In genomic region chr14:103104654-103105511, GRCh38 we compare ENCODE assay signal across 1 cellular context.
TF ChIP-seq lines count a peak whose summit lies in the region.

No MANE protein-coding gene starts in this region.

TF ChIP-seq in H1, 55 proteins besides CTCF, POLR2A, EP300 and RAD21:
- no peak for TF ChIP-seq HDAC6 (IDR thresholded peaks at IDR 0.05; ENCODE audit: low read depth, low read length)
- no peak for TF ChIP-seq JUN (IDR thresholded peaks at IDR 0.05; ENCODE audit: low read depth, low read length)
- TF ChIP-seq CBX8 (IDR thresholded peaks at IDR 0.05; ENCODE audit: borderline replicate concordance, low read depth, low read length) = no peak
- TF ChIP-seq ZNF274 (IDR thresholded peaks at IDR 0.05; ENCODE audit: borderline replicate concordance, extremely low read depth, low read length) = no peak
- TF ChIP-seq POLR2AphosphoS5 (IDR thresholded peaks at IDR 0.05; ENCODE audit: low read depth, low read length) = no peak
- TF ChIP-seq RXRA (IDR thresholded peaks at IDR 0.05; ENCODE audit: insufficient read depth, low read depth, low read length) = no peak
- no peak for TF ChIP-seq MAFK (IDR thresholded peaks at IDR 0.05; ENCODE audit: low read depth, low read length)
- TF ChIP-seq NRF1 (IDR thresholded peaks at IDR 0.05; ENCODE audit: low read depth, low read length) = no peak
- no peak for TF ChIP-seq EGR1 (IDR thresholded peaks at IDR 0.05; ENCODE audit: borderline replicate concordance, low read depth, low read length)
- no peak for TF ChIP-seq FOSL1 (IDR thresholded peaks at IDR 0.05; ENCODE audit: insufficient read depth, low read depth, low read length)
- TF ChIP-seq ATF3 (IDR thresholded peaks at IDR 0.05; ENCODE audit: insufficient read depth, low read depth, low read length) = no peak
- no peak for TF ChIP-seq RFX5 (IDR thresholded peaks at IDR 0.05; ENCODE audit: borderline replicate concordance, low read depth, low read length)
- peak; percentile 86 for TF ChIP-seq KDM4A (IDR thresholded peaks at IDR 0.05; ENCODE audit: low read depth, low read length, severe bottlenecking)
- TF ChIP-seq POU5F1 (IDR thresholded peaks at IDR 0.05; ENCODE audit: low read depth, low read length) = no peak
- no peak for TF ChIP-seq PHF8 (conservative IDR thresholded peaks at IDR 0.05; ENCODE audit: low read depth, low read length)
- no peak for TF ChIP-seq TAF1 (IDR thresholded peaks at IDR 0.05; ENCODE audit: low read depth, low read length)
- TF ChIP-seq GTF2F1 (IDR thresholded peaks at IDR 0.05; ENCODE audit: borderline replicate concordance, low read depth, low read length) = no peak
- TF ChIP-seq SRF (IDR thresholded peaks at IDR 0.05; ENCODE audit: low read depth, low read length) = no peak
- TF ChIP-seq TEAD4 (IDR thresholded peaks at IDR 0.05; ENCODE audit: low read depth, low read length) = 0 out of 2 replicates have a peak, but pooled peaks have one; percentile 2
- peak; percentile 74 for TF ChIP-seq BACH1 (IDR thresholded peaks at IDR 0.05; ENCODE audit: low read length)
- TF ChIP-seq SP2 (IDR thresholded peaks at IDR 0.05; ENCODE audit: low read length) = no peak
- peak in 1 of 2 experiments; percentile 36; a peak in 1 of 4 replicates for TF ChIP-seq HDAC2 (IDR thresholded peaks at IDR 0.05; ENCODE audit: borderline replicate concordance in 1 of 2, low read depth in 2 of 2, low read length in 2 of 2)
- no peak for TF ChIP-seq NANOG (IDR thresholded peaks at IDR 0.05; ENCODE audit: insufficient read depth, low read depth, low read length, poor library complexity, severe bottlenecking)
- no peak for TF ChIP-seq CBX5 (IDR thresholded peaks at IDR 0.05; ENCODE audit: low read depth, low read length)
- peak; percentile 50 for TF ChIP-seq RNF2 (IDR thresholded peaks at IDR 0.05; ENCODE audit: borderline replicate concordance, low read depth, low read length, missing control alignments, poor library complexity, severe bottlenecking)
- TF ChIP-seq SIRT6 (IDR thresholded peaks at IDR 0.05; ENCODE audit: low read length) = no peak
- no peak for TF ChIP-seq TBP (IDR thresholded peaks at IDR 0.05; ENCODE audit: low read depth, low read length)
- no peak for TF ChIP-seq BRCA1 (IDR thresholded peaks at IDR 0.05; ENCODE audit: low read depth, low read length)
- TF ChIP-seq JUND (IDR thresholded peaks at IDR 0.05; ENCODE audit: low read length) = no peak
- TF ChIP-seq CHD1 (IDR thresholded peaks at IDR 0.05; ENCODE audit: low read depth, low read length) = no peak
- no peak for TF ChIP-seq CTBP2 (IDR thresholded peaks at IDR 0.05; ENCODE audit: borderline replicate concordance, insufficient read depth, insufficient read length, low read length)
- TF ChIP-seq KDM1A (IDR thresholded peaks at IDR 0.05; ENCODE audit: borderline replicate concordance, low read length) = 0 out of 2 replicates have a peak, but pooled peaks have one; percentile 8
- TF ChIP-seq SAP30 (IDR thresholded peaks at IDR 0.05; ENCODE audit: insufficient read depth, insufficient replicate concordance, low read length) = no peak
- no peak for TF ChIP-seq TAF7 (optimal IDR thresholded peaks at IDR 0.05; ENCODE audit: borderline replicate concordance, low read depth, low read length)
- TF ChIP-seq CHD2 (IDR thresholded peaks at IDR 0.05; ENCODE audit: low read length) = no peak
- TF ChIP-seq CEBPB (IDR thresholded peaks at IDR 0.05; ENCODE audit: low read depth, low read length) = no peak
- no peak for TF ChIP-seq YY1 (IDR thresholded peaks at IDR 0.05; ENCODE audit: low read depth, low read length)
- TF ChIP-seq CHD7 (IDR thresholded peaks at IDR 0.05; ENCODE audit: insufficient replicate concordance, low read length) = no peak
- no peak for TF ChIP-seq CREB1 (IDR thresholded peaks at IDR 0.05)
- no peak for TF ChIP-seq ATF2 (IDR thresholded peaks at IDR 0.05; ENCODE audit: low read length)
- no peak; the same call in 1 of the 2 replicates for TF ChIP-seq SUZ12 (IDR thresholded peaks at IDR 0.05; ENCODE audit: low read length)
- TF ChIP-seq BCL11A (IDR thresholded peaks at IDR 0.05; ENCODE audit: low read depth in 2 of 2, low read length in 2 of 2) = no peak
- TF ChIP-seq SIN3A (conservative IDR thresholded peaks at IDR 0.05 in 1 of 2, IDR thresholded peaks at IDR 0.05 in 1 of 2; ENCODE audit: low read depth in 1 of 2, low read length in 2 of 2) = no peak
- TF ChIP-seq ASH2L (IDR thresholded peaks at IDR 0.05; ENCODE audit: low read length) = peak; percentile 42
- TF ChIP-seq SP4 (IDR thresholded peaks at IDR 0.05; ENCODE audit: low read length) = no peak
- no peak for TF ChIP-seq SP1 (IDR thresholded peaks at IDR 0.05; ENCODE audit: low read depth, low read length)
- TF ChIP-seq EZH2 (IDR thresholded peaks at IDR 0.05; ENCODE audit: low read depth, low read length, severe bottlenecking) = peak; percentile 51
- TF ChIP-seq SIX5 (IDR thresholded peaks at IDR 0.05; ENCODE audit: low read depth, low read length) = no peak
- TF ChIP-seq USF2 (IDR thresholded peaks at IDR 0.05; ENCODE audit: low read length) = no peak; the same call in 1 of the 2 replicates
- TF ChIP-seq E2F6 (IDR thresholded peaks at IDR 0.05) = peak; percentile 96
- TF ChIP-seq TCF12 (IDR thresholded peaks at IDR 0.05; ENCODE audit: low read depth, low read length) = 0 out of 2 replicates have a peak, but pooled peaks have one; percentile 24
- TF ChIP-seq GABPA (IDR thresholded peaks at IDR 0.05; ENCODE audit: borderline replicate concordance, insufficient read depth, low read length) = no peak
- TF ChIP-seq RBBP5 (IDR thresholded peaks at IDR 0.05; ENCODE audit: borderline replicate concordance, low read depth, low read length) = no peak
- TF ChIP-seq KDM5A (IDR thresholded peaks at IDR 0.05; ENCODE audit: low read length) = no peak
- TF ChIP-seq MAX (IDR thresholded peaks at IDR 0.05) = peak; percentile 98
TF ChIP-seq in H1: peak in this region for 11.
